Comparison of ENCODE assay signal across 9 cellular contexts in genomic region chr17:4807534-4808377, GRCh38. TPM values are rescaled to one million over a fixed set of nuclear protein-coding genes. Genes with fewer than 3 reads are reported as not detected.
DNase-seq lines count a peak whose midpoint lies in the region; ATAC-seq, FAIRE-seq and TF ChIP-seq lines count a peak whose summit lies in the region.
"Had no signal": no experiment of that assay in that cellular context is flagged by ENCODE, and none has a peak within 500 bp of the region (broad histone marks: within the 10 kb centered on the region; RNA-seq: fewer than 3 reads in every experiment).

No MANE protein-coding gene starts in this region.

- FAIRE-seq in GM12892 (lab: Jason Lieb, UNC): no peak

- CTCF ChIA-PET in Panc1 (lab: Charles Lee): no interaction called here

- POLR2A ChIA-PET in Panc1 (lab: Charles Lee): no interaction called here

- H3K9me3 ChIP-seq in Panc1 (ENCODE audit: control insufficient read depth, insufficient read depth, low read depth, low read length) (no peaks in the 10 kb centered on the region), neural progenitor cell (ENCODE audit: low read depth) (no peaks in the 10 kb centered on the region)

- peaks cover 0 to 4% (median 2%) of the 10 kb centered on the region in 7 donors for H3K9me3 Mint-ChIP-seq in CD14-positive monocyte
- H3K9me3 Mint-ChIP-seq in neural progenitor cell: no peaks in the 10 kb centered on the region

- H3F3A ChIP-seq in neural progenitor cell (ENCODE audit: low read depth): peaks cover 11% of the 10 kb centered on the region

- H3K79me2 ChIP-seq in neural progenitor cell (ENCODE audit: low read depth): no peaks in the 10 kb centered on the region

- peaks cover 3% of the 10 kb centered on the region; the same call in 1 of the 2 replicates for H3K4me1 ChIP-seq in Panc1 (ENCODE audit: control insufficient read depth, insufficient read depth, low read length)
- H3K4me1 ChIP-seq in neural progenitor cell: peaks cover 10% of the 10 kb centered on the region

- H4K20me1 ChIP-seq in neural progenitor cell (ENCODE audit: low read depth): no peaks in the 10 kb centered on the region

- H3K4me3 Mint-ChIP-seq in CD14-positive monocyte (peak overlapping the region; percentile 86 to 90), neural progenitor cell (peak overlapping the region; percentile 95)

- H3K4me1 Mint-ChIP-seq in CD14-positive monocyte (peaks cover 24% of the 10 kb centered on the region), neural progenitor cell (peaks cover 18% of the 10 kb centered on the region)

- H3K36me3 ChIP-seq in Panc1 (ENCODE audit: control insufficient read depth, insufficient read depth, low read length) (no peaks in the 10 kb centered on the region), neural progenitor cell (no peaks in the 10 kb centered on the region)

- H3K36me3 Mint-ChIP-seq in CD14-positive monocyte (peaks cover 41 to 42% of the 10 kb centered on the region in 2 donors), neural progenitor cell (peaks cover 18% of the 10 kb centered on the region)

- peak; percentile 31 for ATAC-seq in Panc1
- ATAC-seq in esophagus mucosa: peak; percentile 0

- no peaks in the 10 kb centered on the region for H3K27me3 ChIP-seq in Panc1 (ENCODE audit: control insufficient read depth, insufficient read depth, low read length)
- H3K27me3 ChIP-seq in neural progenitor cell: peaks cover 6% of the 10 kb centered on the region

- H3K27ac ChIP-seq in Panc1 (ENCODE audit: low read length) (no peak overlapping the region), neural progenitor cell (no peak overlapping the region)

- no peak for DNase-seq in CD14-positive monocyte (ENCODE audit: low spot score)
- no peak for DNase-seq in Panc1 (ENCODE audit: low read depth, low spot score)
- no peak for DNase-seq in neural progenitor cell (ENCODE audit: low spot score)
- DNase-seq in NCI-H1092 treated with DMSO at 0.1 percent for 48 hours (lab: John Stamatoyannopoulos, UW): no peak
- DNase-seq in GM12892 (ENCODE audit: insufficient read length): no peak
- DNase-seq in Ammon's horn (ENCODE audit: low spot score): no peak
- no peak for DNase-seq in NCI-H187 treated with DMSO at 0.1 percent for 48 hours (lab: John Stamatoyannopoulos, UW)

- intact Hi-C loops in CD14-positive monocyte (cut with micrococcal nuclease): loop anchor here (5.0 kb wide), 2 partner anchors 75 to 190 kb away; partner anchors contain the start of genes INCA1 (in 1 of the 2) and KIF1C (in 1 of the 2)
- intact Hi-C loops in Panc1 (cut with micrococcal nuclease; ENCODE audit: unreplicated experiment): no loop called here

- H3K27me3 Mint-ChIP-seq in CD14-positive monocyte (ENCODE audit: low read depth in 3 of 3) (peaks cover 29 to 44% (median 44%) of the 10 kb centered on the region in 3 donors), neural progenitor cell (ENCODE audit: insufficient read depth, low read depth) (peaks cover 4% of the 10 kb centered on the region)

- H3K27ac Mint-ChIP-seq in CD14-positive monocyte (peak overlapping the region in 6 of 7 donors; percentile 45 to 92 (median 65)), neural progenitor cell (no peak overlapping the region)

- peak overlapping the region; percentile 97 for H3K4me2 ChIP-seq in neural progenitor cell

- no peak for TF ChIP-seq POLR2A in GM12892 (IDR thresholded peaks at IDR 0.05; ENCODE audit: low read depth, low read length)

- no TSS peak for BruUV-seq in Panc1 (replicated peaks; lab: Mats Ljungman, UMichigan)

- peak overlapping the region; percentile 38 for H3K9ac ChIP-seq in neural progenitor cell

- no peak overlapping the region for H2AFZ ChIP-seq in neural progenitor cell (replicated peaks)

- H3K4me3 ChIP-seq in Panc1 (ENCODE audit: low read depth in 2 of 2, low read length in 2 of 2) (peak overlapping the region; percentile 52 to 63), neural progenitor cell (peak overlapping the region; percentile 79)

- TF ChIP-seq CTCF in CD14-positive monocyte (IDR thresholded peaks at IDR 0.05): no peak
- TF ChIP-seq CTCF in Panc1 (IDR thresholded peaks at IDR 0.05): no peak
- no peak for TF ChIP-seq CTCF in neural progenitor cell (IDR thresholded peaks at IDR 0.05)

- in situ Hi-C loops in Panc1 (cut with HindIII; ENCODE audit: low pct_unique_long_range_greater_than_20kb, low sequenced_read_pairs): no loop called here

RNA-seq across cellular contexts. Expression of gene PLD2, which starts 0.8 kb away (rescaled TPM):
- polyA plus RNA-seq in CD14-positive monocyte: 1 to 10 TPM; 3.5 to 4.0 TPM
- total RNA-seq in Panc1 (2021; ENCODE audit: unreplicated experiment) (40.2 TPM), esophagus mucosa (117 TPM), neural progenitor cell (ENCODE audit: low replicate concordance) (23.8 and 36.0 TPM in 2 replicates)
- polyA plus RNA-seq in Panc1 (2012; ENCODE audit: insufficient read length): 39.1 TPM
- 11.3 TPM for polyA plus RNA-seq in GM12892 (2012; ENCODE audit: missing spikeins)

RNA-seq across cellular contexts. Expression of gene PSMB6, which starts 11.8 kb away (rescaled TPM):
- 100 to 1,000 TPM; 361 to 364 TPM for polyA plus RNA-seq in CD14-positive monocyte
- total RNA-seq in Panc1 (2021; ENCODE audit: unreplicated experiment) (156 TPM), esophagus mucosa (131 TPM), neural progenitor cell (ENCODE audit: low replicate concordance) (144 and 199 TPM in 2 replicates)
- polyA plus RNA-seq in Panc1 (2012; ENCODE audit: insufficient read length): 159 TPM
- 143 TPM for polyA plus RNA-seq in GM12892 (2012; ENCODE audit: missing spikeins)

RNA-seq across cellular contexts. Expression of gene GLTPD2, which starts 19.0 kb away (rescaled TPM):
- polyA plus RNA-seq in CD14-positive monocyte: 1 to 10 TPM; 1.5 to 2.1 TPM
- total RNA-seq in Panc1 (2021; ENCODE audit: unreplicated experiment): not detected
- 0.79 TPM for polyA plus RNA-seq in Panc1 (2012; ENCODE audit: insufficient read length)
- total RNA-seq in esophagus mucosa: not detected
- not detected in 2 replicates for total RNA-seq in neural progenitor cell (ENCODE audit: low replicate concordance)
- polyA plus RNA-seq in GM12892 (2012; ENCODE audit: missing spikeins): not detected
- total RNA-seq: dermis microvascular lymphatic vessel endothelial cell had no signal

RNA-seq across cellular contexts. Expression of gene VMO1, which starts 21.6 kb away (rescaled TPM):
- under 1 TPM; 0.54 to 0.79 TPM for polyA plus RNA-seq in CD14-positive monocyte
- total RNA-seq in Panc1 (2021; ENCODE audit: unreplicated experiment): 0.49 TPM
- 1.7 TPM for polyA plus RNA-seq in Panc1 (2012; ENCODE audit: insufficient read length)
- total RNA-seq in esophagus mucosa: 2.3 TPM
- 0.31 TPM in 1 of 2 replicates, not detected in the other for total RNA-seq in neural progenitor cell (ENCODE audit: low replicate concordance)
- polyA plus RNA-seq in GM12892 (2012; ENCODE audit: missing spikeins): not detected
